In the genomic region with DNA sequence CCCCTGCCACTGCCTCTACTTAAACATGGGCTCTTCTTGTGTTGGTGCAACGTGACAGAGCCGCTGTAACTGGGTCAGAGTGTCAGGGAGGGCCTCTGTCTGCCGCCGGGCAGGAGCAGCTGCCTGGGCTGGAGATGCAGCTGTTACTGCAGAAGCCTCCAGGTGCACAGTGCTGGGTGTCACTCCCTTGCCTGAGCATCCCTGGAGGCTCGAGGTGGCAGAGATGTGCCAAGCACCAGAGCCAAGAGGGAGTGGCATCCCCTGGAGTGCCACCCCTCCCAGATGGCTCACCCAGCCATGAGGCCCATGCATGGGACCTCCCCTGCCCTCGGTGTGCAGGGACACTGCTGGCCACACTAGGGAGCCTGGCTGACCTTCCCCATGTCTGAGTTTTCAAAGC, we compare ENCODE assay signal across 18 cellular contexts.
DNase-seq lines count a peak whose midpoint lies in the region; ATAC-seq and TF ChIP-seq lines count a peak whose summit lies in the region.
"Had no signal": no experiment of that assay in that cellular context is flagged by ENCODE, and none has a peak within 500 bp of the region (broad histone marks: within the 10 kb centered on the region; RNA-seq: fewer than 3 reads in every experiment).

No MANE protein-coding gene starts in this region.

- POLR2A ChIA-PET in A673 (lab: Charles Lee; ENCODE audit: low non-redundant PET): no interaction called here

- H3K9me3 ChIP-seq in BLaER1: no peaks in the 10 kb centered on the region
- no peaks in the 10 kb centered on the region for H3K9me3 ChIP-seq in DND-41 (ENCODE audit: insufficient read depth, low read length, severe bottlenecking)
- H3K9me3 ChIP-seq in A673 (ENCODE audit: low read depth, low read length, poor library complexity, severe bottlenecking): no peaks in the 10 kb centered on the region
- H3K9me3 ChIP-seq: HAP-1, neutrophil, suprapubic skin, uterus had no signal

- H3K27me3 Mint-ChIP-seq in nephron progenitor cell (ENCODE audit: low read depth, poor library complexity): peaks cover 3% of the 10 kb centered on the region

- no peak overlapping the region for H3K9ac ChIP-seq in BLaER1
- H3K9ac ChIP-seq in DND-41 (ENCODE audit: low read depth, low read length): no peak overlapping the region

- H3K4me2 ChIP-seq in BLaER1 (peak overlapping the region; percentile 38), DND-41 (ENCODE audit: insufficient read depth, low read length) (no peak overlapping the region)

- peaks cover 66% of the 10 kb centered on the region for H3K36me3 Mint-ChIP-seq in nephron progenitor cell (ENCODE audit: low read depth)
- H3K36me3 Mint-ChIP-seq: CD14-positive monocyte had no signal

- H3K36me3 ChIP-seq in BLaER1 (no peaks in the 10 kb centered on the region), DND-41 (ENCODE audit: insufficient read depth, low read length) (no peaks in the 10 kb centered on the region), A673 (ENCODE audit: insufficient read depth, low read length, poor library complexity, severe bottlenecking) (no peaks in the 10 kb centered on the region)
- H3K36me3 ChIP-seq: HAP-1, neutrophil, uterus had no signal

- BruUV-seq in A673 (replicated peaks; lab: Mats Ljungman, UMichigan): no TSS peak

- no peaks in the 10 kb centered on the region for H3K9me3 Mint-ChIP-seq in nephron progenitor cell
- H3K9me3 Mint-ChIP-seq: activated T-helper 1 cell treated with anti-CD3 and anti-CD28 coated beads, Interleukin-12 subunit alpha, Interleukin-12 subunit beta, Interleukin-2, Interleukin-4 antibody, amounts not matched to agents 30 ng/mL and 10 ng/mL and 1 ng/mL, durations not matched to agents 14 hours and 24 hours and 36 hours; CD14-positive monocyte had no signal

- intact Hi-C loops in A673 (cut with micrococcal nuclease; ENCODE audit: unreplicated experiment): no loop called here

- TF ChIP-seq CTCF in DND-41 (IDR thresholded peaks at IDR 0.05; ENCODE audit: borderline replicate concordance, extremely low read depth, low read length, poor library complexity, severe bottlenecking) (no peak), nephron progenitor cell (IDR thresholded peaks at IDR 0.05) (no peak), omental fat pad (IDR thresholded peaks at IDR 0.05) (no peak), A673 (conservative IDR thresholded peaks at IDR 0.05; ENCODE audit: low read depth, low read length) (no peak)

- peaks cover 89% of the 10 kb centered on the region for H3K4me1 Mint-ChIP-seq in nephron progenitor cell

- DNase-seq in DND-41 (peak; percentile 34), SK-N-DZ (ENCODE audit: low spot score) (peak; percentile 58), nephron progenitor cell (no peak), omental fat pad (ENCODE audit: low spot score) (no peak), A673 (ENCODE audit: low spot score) (no peak)
- DNase-seq: activated naive CD4-positive, alpha-beta T cell treated with anti-CD3 and anti-CD28 coated beads, Interleukin-2, amount 50 U/mL, for 16 hours; cortex of kidney; IMR-90; islet precursor cell; NCI-H748 treated with DMSO at 0.1 percent for 48 hours; uterus had no signal

- H3K27me3 ChIP-seq in BLaER1 (no peaks in the 10 kb centered on the region), DND-41 (ENCODE audit: insufficient read depth, low read length, poor library complexity) (no peaks in the 10 kb centered on the region), A673 (replicated peaks; ENCODE audit: insufficient read depth, low read depth, low read length, poor library complexity) (no peaks in the 10 kb centered on the region)
- H3K27me3 ChIP-seq: neutrophil, suprapubic skin, uterus had no signal

- no peak overlapping the region for H2AFZ ChIP-seq in DND-41 (ENCODE audit: low read depth, low read length)

- H3K4me3 Mint-ChIP-seq in nephron progenitor cell: no peak overlapping the region
- H3K4me3 Mint-ChIP-seq: activated T-helper 1 cell treated with anti-CD3 and anti-CD28 coated beads, Interleukin-12 subunit alpha, Interleukin-12 subunit beta, Interleukin-2, Interleukin-4 antibody, amounts not matched to agents 30 ng/mL and 10 ng/mL and 1 ng/mL, durations not matched to agents 14 hours and 24 hours and 36 hours; CD14-positive monocyte had no signal

- no peak overlapping the region for H3K4me3 ChIP-seq in BLaER1
- H3K4me3 ChIP-seq in DND-41 (ENCODE audit: low read depth in 1 of 2, low read length in 2 of 2): no peak overlapping the region
- H3K4me3 ChIP-seq in A673 (ENCODE audit: low read depth, low read length, poor library complexity, severe bottlenecking): no peak overlapping the region
- H3K4me3 ChIP-seq: HAP-1, suprapubic skin, uterus had no signal

- H3K4me1 ChIP-seq in BLaER1 (peaks cover 20% of the 10 kb centered on the region), DND-41 (ENCODE audit: insufficient read depth, low read length) (peaks cover 5% of the 10 kb centered on the region; the same call in 1 of the 2 replicates), A673 (ENCODE audit: insufficient read depth, low read length, poor library complexity, severe bottlenecking) (peaks cover 16% of the 10 kb centered on the region)
- H3K4me1 ChIP-seq: HAP-1, uterus had no signal

- H3K27ac Mint-ChIP-seq in nephron progenitor cell: peak overlapping the region; percentile 17
- H3K27ac Mint-ChIP-seq: activated T-helper 1 cell treated with anti-CD3 and anti-CD28 coated beads, Interleukin-12 subunit alpha, Interleukin-12 subunit beta, Interleukin-2, Interleukin-4 antibody, amounts not matched to agents 30 ng/mL and 10 ng/mL and 1 ng/mL, durations not matched to agents 14 hours and 24 hours and 36 hours; CD14-positive monocyte had no signal

- no peak overlapping the region for H3K27ac ChIP-seq in BLaER1
- no peak overlapping the region for H3K27ac ChIP-seq in DND-41 (ENCODE audit: low read length)
- no peak overlapping the region for H3K27ac ChIP-seq in A673 (ENCODE audit: low read depth, low read length, poor library complexity, severe bottlenecking)
- H3K27ac ChIP-seq: neutrophil, uterus had no signal

- H4K20me1 ChIP-seq in BLaER1 (no peaks in the 10 kb centered on the region), DND-41 (ENCODE audit: insufficient read depth, low read length) (no peaks in the 10 kb centered on the region)

- H3K79me2 ChIP-seq in DND-41 (ENCODE audit: insufficient read depth, low read length): no peaks in the 10 kb centered on the region

- CTCF ChIA-PET in A673 (lab: Charles Lee): no interaction called here

- peak; percentile 83 for ATAC-seq in DND-41 (ENCODE audit: insufficient read depth, low read depth)
- no peak for ATAC-seq in omental fat pad (ENCODE audit: low FRiP score)
- no peak for ATAC-seq in HG02870 (IDR thresholded peaks at IDR 0.05; ENCODE audit: unreplicated experiment)

Comparison
In these comparisons a context has a peak if more than half of its experiments do, and no peak if none do; other contexts are left out.
1. DNase-seq: peak in DND-41 (single experiment) and SK-N-DZ (single experiment); none in nephron progenitor cell (single experiment), omental fat pad (single experiment) and A673 (single experiment).